Comparison of ENCODE assay signal across 1 cellular context in genomic region chr11:73313652-73314051, GRCh38.
TF ChIP-seq lines count a peak whose summit lies in the region.

No MANE protein-coding gene starts in this region.

TF ChIP-seq in GM12878, 131 proteins besides CTCF, POLR2A, EP300 and RAD21 (continued from another document and continues in another):
- no peak for TF ChIP-seq NFYA (IDR thresholded peaks at IDR 0.05; ENCODE audit: borderline replicate concordance, low read depth, low read length)
- no peak for TF ChIP-seq ZBED1 (IDR thresholded peaks at IDR 0.05; ENCODE audit: borderline replicate concordance)
- TF ChIP-seq ZNF622 (IDR thresholded peaks at IDR 0.05), result no peak
- no peak for TF ChIP-seq RELA (IDR thresholded peaks at IDR 0.05; ENCODE audit: borderline replicate concordance, partially characterized antibody)
- peak; percentile 81 for TF ChIP-seq YY1 (IDR thresholded peaks at IDR 0.05; ENCODE audit: low read depth, low read length)
- TF ChIP-seq CUX1 (IDR thresholded peaks at IDR 0.05; ENCODE audit: insufficient replicate concordance, low read depth, low read length), result no peak
- TF ChIP-seq POLR2AphosphoS5 (IDR thresholded peaks at IDR 0.05; ENCODE audit: low read length), result no peak
- no peak for TF ChIP-seq HCFC1 (IDR thresholded peaks at IDR 0.05; ENCODE audit: low read length)
- peak; percentile 60 for TF ChIP-seq ZNF687 (IDR thresholded peaks at IDR 0.05)
- 0 out of 2 replicates have a peak, but pooled peaks have one; percentile 26 for TF ChIP-seq DPF2 (IDR thresholded peaks at IDR 0.05)
- no peak for TF ChIP-seq LARP7 (IDR thresholded peaks at IDR 0.05)
- no peak for TF ChIP-seq ZBTB4 (CRISPR knock-in tag; IDR thresholded peaks at IDR 0.05)
- TF ChIP-seq ZNF274 (IDR thresholded peaks at IDR 0.05; ENCODE audit: insufficient read depth, insufficient read length), result no peak
- TF ChIP-seq TAF1 (IDR thresholded peaks at IDR 0.05; ENCODE audit: borderline replicate concordance, low read depth, low read length), result no peak
- no peak for TF ChIP-seq NR2C2 (IDR thresholded peaks at IDR 0.05; ENCODE audit: borderline replicate concordance, control insufficient read depth, insufficient read length, low read depth)
- no peak for TF ChIP-seq NBN (IDR thresholded peaks at IDR 0.05)
- no peak for TF ChIP-seq E4F1 (IDR thresholded peaks at IDR 0.05; ENCODE audit: borderline replicate concordance, partially characterized antibody)
- TF ChIP-seq BHLHE40 (IDR thresholded peaks at IDR 0.05; ENCODE audit: borderline replicate concordance in 1 of 2, low read depth in 2 of 2, low read length in 1 of 2), result no peak; a peak in 1 of 4 replicates
- no peak for TF ChIP-seq GABPA (IDR thresholded peaks at IDR 0.05; ENCODE audit: low read depth)
- TF ChIP-seq YBX1 (IDR thresholded peaks at IDR 0.05), result no peak
- no peak for TF ChIP-seq CBFB (IDR thresholded peaks at IDR 0.05; ENCODE audit: low read depth)
- TF ChIP-seq SKIL (IDR thresholded peaks at IDR 0.05; ENCODE audit: low read depth, poor library complexity, severe bottlenecking), result no peak
- peak; percentile 77; the same call in 1 of the 2 replicates for TF ChIP-seq SPI1 (IDR thresholded peaks at IDR 0.05; ENCODE audit: borderline replicate concordance, insufficient read depth, low read depth, low read length)
- no peak for TF ChIP-seq PBX3 (IDR thresholded peaks at IDR 0.05; ENCODE audit: insufficient replicate concordance, low read depth, low read length)
- no peak for TF ChIP-seq RBBP5 (conservative IDR thresholded peaks at IDR 0.05)
- TF ChIP-seq ZNF207 (IDR thresholded peaks at IDR 0.05; ENCODE audit: borderline replicate concordance), result no peak
- TF ChIP-seq TCF7 (IDR thresholded peaks at IDR 0.05; ENCODE audit: borderline replicate concordance), result no peak
- peak; percentile 58; the same call in 1 of the 2 replicates for TF ChIP-seq IKZF1 (conservative IDR thresholded peaks at IDR 0.05)
- TF ChIP-seq FOXK2 (IDR thresholded peaks at IDR 0.05), result no peak
- no peak for TF ChIP-seq BRCA1 (IDR thresholded peaks at IDR 0.05; ENCODE audit: low read depth, low read length)
- TF ChIP-seq ZSCAN29 (IDR thresholded peaks at IDR 0.05), result no peak
- TF ChIP-seq CREB1 (IDR thresholded peaks at IDR 0.05; ENCODE audit: low read depth), result no peak
- TF ChIP-seq TCF12 (IDR thresholded peaks at IDR 0.05; ENCODE audit: low read depth, low read length), result peak; percentile 35; the same call in 1 of the 2 replicates
- no peak for TF ChIP-seq MYC (IDR thresholded peaks at IDR 0.05; ENCODE audit: insufficient read depth, insufficient read length, insufficient replicate concordance, low read length, severe bottlenecking)
- TF ChIP-seq BCL11A (IDR thresholded peaks at IDR 0.05; ENCODE audit: low read depth, low read length), result peak; percentile 33; the same call in 1 of the 2 replicates
- TF ChIP-seq MLLT1 (IDR thresholded peaks at IDR 0.05), result no peak
- no peak for TF ChIP-seq GATAD2B (conservative IDR thresholded peaks at IDR 0.05; ENCODE audit: low read depth)
- TF ChIP-seq TBL1XR1 (IDR thresholded peaks at IDR 0.05; ENCODE audit: low read depth, low read length), result no peak
- TF ChIP-seq NFXL1 (IDR thresholded peaks at IDR 0.05; ENCODE audit: borderline replicate concordance), result no peak
- TF ChIP-seq IKZF2 (IDR thresholded peaks at IDR 0.05), result peak; percentile 53 to 65; a peak in 3 of 4 replicates
- no peak for TF ChIP-seq CBX5 (IDR thresholded peaks at IDR 0.05; ENCODE audit: low read depth)
- no peak for TF ChIP-seq ZNF24 (IDR thresholded peaks at IDR 0.05)
- TF ChIP-seq SMARCA5 (IDR thresholded peaks at IDR 0.05), result peak; percentile 73; the same call in 1 of the 2 replicates
- no peak for TF ChIP-seq SMAD5 (IDR thresholded peaks at IDR 0.05; ENCODE audit: low read depth)
- no peak for TF ChIP-seq CBX3 (IDR thresholded peaks at IDR 0.05; ENCODE audit: borderline replicate concordance, low read depth)
- no peak for TF ChIP-seq SMAD1 (IDR thresholded peaks at IDR 0.05; ENCODE audit: low read depth, partially characterized antibody)
- TF ChIP-seq TCF3 (IDR thresholded peaks at IDR 0.05; ENCODE audit: borderline replicate concordance, insufficient read depth, low read depth, low read length), result no peak
- TF ChIP-seq NRF1 (conservative IDR thresholded peaks at IDR 0.05; ENCODE audit: low read depth, low read length), result no peak
- TF ChIP-seq EED (IDR thresholded peaks at IDR 0.05; ENCODE audit: low read depth), result peak; percentile 62; the same call in 1 of the 2 replicates
